ENCODE assay signal across 19 cellular contexts in genomic region chr1:41713141-41713540, GRCh38.
DNase-seq lines count a peak whose midpoint lies in the region; ATAC-seq and TF ChIP-seq lines count a peak whose summit lies in the region.
"Had no signal": no experiment of that assay in that cellular context is flagged by ENCODE, and none has a peak within 500 bp of the region (broad histone marks: within the 10 kb centered on the region; RNA-seq: fewer than 3 reads in every experiment).

No MANE protein-coding gene starts in this region.

- no peak for ATAC-seq in memory B cell (ENCODE audit: low read depth)
- ATAC-seq in stimulated activated naive B cell treated with anti-CD40 and anti-IgM and Interleukin-4, amounts not matched to agents 10 μg/mL and 1 μg/mL and 100 μg/mL, for 72 hours (replicated peaks): no peak
- no peak for ATAC-seq in GM19452 (IDR thresholded peaks at IDR 0.05; ENCODE audit: unreplicated experiment)
- ATAC-seq: activated T-cell treated with anti-CD3 and anti-CD28 coated beads, Interleukin-2, amount 50 U/mL, for 72 hours had no signal

- peak; percentile 22 for DNase-seq in activated effector memory CD4-positive, alpha-beta T cell treated with anti-CD3 and anti-CD28 coated beads, Interleukin-2, amount 50 U/mL, for 16 hours
- no peak for DNase-seq in activated effector memory CD4-positive, alpha-beta T cell treated with Interleukin-2 at 50 U/mL for 16 hours
- DNase-seq in brain microvascular endothelial cell (no peak), memory B cell (ENCODE audit: low spot score in 2 of 2) (no peak), NCI-H1436 (lab: John Stamatoyannopoulos, UW) (no peak)
- no peak for DNase-seq in stimulated activated naive B cell treated with anti-CD40 and anti-IgM and Interleukin-4, amounts not matched to agents 10 μg/mL and 1 μg/mL and 100 μg/mL, for 72 hours
- DNase-seq in activated naive CD4-positive, alpha-beta T cell treated with anti-CD3 and anti-CD28 coated beads for 36 hours: no peak
- DNase-seq: 8988T; activated CD4-positive, CD25-positive, alpha-beta regulatory T cell; activated naive CD8-positive, alpha-beta T cell treated with anti-CD3 and anti-CD28 coated beads for 36 hours; activated T-cell treated with anti-CD3 and anti-CD28 coated beads, Interleukin-2, amount 50 U/mL, for 72 hours; NCI-H1417 treated with DMSO at 0.1 percent for 48 hours; NCI-H2171; NCI-H774; stimulated activated CD4-positive, alpha-beta T cell treated with anti-CD3 and anti-CD28 coated beads, Interleukin-2, amount 100 ng/mL, for 24 hours; T-helper 9 cell had no signal

- H3K27ac Mint-ChIP-seq in memory B cell: peak overlapping the region; percentile 10
- H3K27ac Mint-ChIP-seq in stimulated activated naive B cell treated with anti-CD40 and anti-IgM and Interleukin-4, amounts not matched to agents 10 μg/mL and 1 μg/mL and 100 μg/mL, for 72 hours: peak overlapping the region; percentile 28
- no peak overlapping the region for H3K27ac Mint-ChIP-seq in activated naive CD4-positive, alpha-beta T cell treated with anti-CD3 and anti-CD28 coated beads for 36 hours
- H3K27ac Mint-ChIP-seq: activated naive CD8-positive, alpha-beta T cell treated with anti-CD3 and anti-CD28 coated beads for 36 hours; activated T-cell treated with anti-CD3 and anti-CD28 coated beads, Interleukin-2, amount 50 U/mL, for 72 hours had no signal

- H3K4me1 Mint-ChIP-seq in memory B cell: peaks cover 16% of the 10 kb centered on the region
- H3K4me1 Mint-ChIP-seq in stimulated activated naive B cell treated with anti-CD40 and anti-IgM and Interleukin-4, amounts not matched to agents 10 μg/mL and 1 μg/mL and 100 μg/mL, for 72 hours: peaks cover 31 to 41% of the 10 kb centered on the region in 2 donors
- peaks cover 13% of the 10 kb centered on the region for H3K4me1 Mint-ChIP-seq in activated naive CD4-positive, alpha-beta T cell treated with anti-CD3 and anti-CD28 coated beads for 36 hours (ENCODE audit: low read depth)

- H3K27me3 ChIP-seq in brain microvascular endothelial cell (replicated peaks): no peaks in the 10 kb centered on the region
- H3K27me3 ChIP-seq: esophagus muscularis mucosa had no signal

- no peaks in the 10 kb centered on the region for H3K9me3 Mint-ChIP-seq in memory B cell
- H3K9me3 Mint-ChIP-seq in stimulated activated naive B cell treated with anti-CD40 and anti-IgM and Interleukin-4, amounts not matched to agents 10 μg/mL and 1 μg/mL and 100 μg/mL, for 72 hours: no peaks in the 10 kb centered on the region
- no peaks in the 10 kb centered on the region for H3K9me3 Mint-ChIP-seq in activated naive CD4-positive, alpha-beta T cell treated with anti-CD3 and anti-CD28 coated beads for 36 hours
- H3K9me3 Mint-ChIP-seq: activated naive CD8-positive, alpha-beta T cell treated with anti-CD3 and anti-CD28 coated beads for 36 hours had no signal

- TF ChIP-seq CTCF in brain microvascular endothelial cell (IDR thresholded peaks at IDR 0.05; ENCODE audit: low read depth, low read length, missing control alignments): no peak

- peak overlapping the region; percentile 68 for H3K27ac ChIP-seq in brain microvascular endothelial cell
- H3K27ac ChIP-seq: esophagus muscularis mucosa, SK-N-MC had no signal

- no peak overlapping the region for H3K4me3 Mint-ChIP-seq in memory B cell
- no peak overlapping the region for H3K4me3 Mint-ChIP-seq in stimulated activated naive B cell treated with anti-CD40 and anti-IgM and Interleukin-4, amounts not matched to agents 10 μg/mL and 1 μg/mL and 100 μg/mL, for 72 hours
- no peak overlapping the region for H3K4me3 Mint-ChIP-seq in activated naive CD4-positive, alpha-beta T cell treated with anti-CD3 and anti-CD28 coated beads for 36 hours
- H3K4me3 Mint-ChIP-seq: activated naive CD8-positive, alpha-beta T cell treated with anti-CD3 and anti-CD28 coated beads for 36 hours; activated T-cell treated with anti-CD3 and anti-CD28 coated beads, Interleukin-2, amount 50 U/mL, for 72 hours had no signal

- no peaks in the 10 kb centered on the region for H3K36me3 ChIP-seq in brain microvascular endothelial cell (replicated peaks)
- H3K36me3 ChIP-seq: esophagus muscularis mucosa had no signal

- intact Hi-C loops in activated naive CD4-positive, alpha-beta T cell treated with anti-CD3 and anti-CD28 coated beads for 36 hours (cut with micrococcal nuclease): no loop called here

- H3K27me3 Mint-ChIP-seq in memory B cell: no peaks in the 10 kb centered on the region
- no peaks in the 10 kb centered on the region for H3K27me3 Mint-ChIP-seq in stimulated activated naive B cell treated with anti-CD40 and anti-IgM and Interleukin-4, amounts not matched to agents 10 μg/mL and 1 μg/mL and 100 μg/mL, for 72 hours
- H3K27me3 Mint-ChIP-seq in activated naive CD4-positive, alpha-beta T cell treated with anti-CD3 and anti-CD28 coated beads for 36 hours (ENCODE audit: low read depth): no peaks in the 10 kb centered on the region
- H3K27me3 Mint-ChIP-seq: activated naive CD8-positive, alpha-beta T cell treated with anti-CD3 and anti-CD28 coated beads for 36 hours had no signal

- in situ Hi-C loops in brain microvascular endothelial cell (cut with HindIII; ENCODE audit: low pct_ligation_motif_present, low sequenced_read_pairs): no loop called here

- H3K36me3 Mint-ChIP-seq in memory B cell: no peaks in the 10 kb centered on the region
- H3K36me3 Mint-ChIP-seq in stimulated activated naive B cell treated with anti-CD40 and anti-IgM and Interleukin-4, amounts not matched to agents 10 μg/mL and 1 μg/mL and 100 μg/mL, for 72 hours: no peaks in the 10 kb centered on the region
- no peaks in the 10 kb centered on the region for H3K36me3 Mint-ChIP-seq in activated naive CD4-positive, alpha-beta T cell treated with anti-CD3 and anti-CD28 coated beads for 36 hours (ENCODE audit: low read depth)
- H3K36me3 Mint-ChIP-seq: activated naive CD8-positive, alpha-beta T cell treated with anti-CD3 and anti-CD28 coated beads for 36 hours had no signal

- CTCF ChIA-PET in activated naive CD4-positive, alpha-beta T cell treated with anti-CD3 and anti-CD28 coated beads for 36 hours (lab: Charles Lee): no interaction called here

- no peak overlapping the region for H3K4me3 ChIP-seq in brain microvascular endothelial cell (ENCODE audit: low read depth, low read length)
- H3K4me3 ChIP-seq: esophagus muscularis mucosa, SK-N-MC had no signal
